ENCODE assay signal across 9 cellular contexts in the genomic region with DNA sequence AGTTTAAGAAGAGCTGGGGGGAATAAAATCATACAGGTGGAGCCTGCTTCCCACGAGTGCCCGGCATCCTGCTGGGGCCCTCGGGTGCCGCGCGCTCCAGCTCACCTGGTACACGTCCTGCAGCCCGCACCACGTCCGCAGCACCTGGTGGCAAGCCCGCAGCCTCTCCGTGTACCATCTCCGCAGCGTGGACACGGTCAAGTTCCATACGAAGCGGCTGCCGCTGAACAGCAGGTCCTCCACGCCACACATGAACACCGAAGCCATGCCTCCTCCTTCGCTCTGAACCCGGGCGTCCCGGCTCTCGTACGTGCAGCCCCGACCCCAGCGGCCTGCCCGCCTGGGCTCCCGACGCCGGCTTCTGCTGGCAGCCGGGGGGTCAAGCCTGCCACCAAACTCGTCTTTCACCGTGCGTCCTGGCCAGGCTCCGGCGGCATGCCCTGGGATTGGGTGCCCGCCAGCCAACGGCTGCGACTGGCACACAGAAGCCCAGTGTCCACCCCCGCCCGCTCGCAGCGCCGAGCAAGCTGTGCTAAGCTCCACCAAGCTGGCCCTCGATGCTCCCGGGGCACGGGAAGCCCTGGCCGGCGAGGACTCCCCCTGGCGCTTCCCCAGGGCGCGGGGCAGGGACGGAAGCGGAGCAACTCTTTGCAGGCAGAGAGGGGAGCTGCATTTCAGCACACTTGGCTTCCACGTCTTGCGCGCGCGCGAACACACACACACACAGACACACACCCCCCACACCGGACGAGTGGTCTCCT. TPM values are rescaled to one million over a fixed set of nuclear protein-coding genes. Genes with fewer than 3 reads are reported as not detected.
DNase-seq lines count a peak whose midpoint lies in the region; ATAC-seq and TF ChIP-seq lines count a peak whose summit lies in the region.
"Had no signal": no experiment of that assay in that cellular context is flagged by ENCODE, and none has a peak within 500 bp of the region (broad histone marks: within the 10 kb centered on the region; RNA-seq: fewer than 3 reads in every experiment).

A gene (minus strand): TSS at position 366 of the 761 bp plus-strand sequence. CDS start 99 bp downstream, at position 267.

- H3K4me3 ChIP-seq in esophagus muscularis mucosa (peak within 1 kb of the TSS; percentile 55 to 66 (median 57)), stomach smooth muscle (ENCODE audit: low read length in 2 of 2) (peak within 1 kb of the TSS; percentile 75 to 76)
- H3K4me3 ChIP-seq: SJSA1 had no signal

- TF ChIP-seq POLR2A in esophagus muscularis mucosa (IDR thresholded peaks at IDR 0.05; ENCODE audit: low read depth) (no peak), GM18505 (IDR thresholded peaks at IDR 0.05; ENCODE audit: borderline replicate concordance, extremely low read depth, insufficient read depth, insufficient read length) (no peak)

- DNase-seq in D341Med (ENCODE audit: low spot score), result peak; percentile 37
- peak; percentile 62 for DNase-seq in HT1080 (ENCODE audit: low read depth)
- peak; percentile 19 for DNase-seq in activated T-cell treated with anti-CD3 and anti-CD28 coated beads, Interleukin-2, amount 50 U/mL, for 1 hour
- DNase-seq in esophagus muscularis mucosa (ENCODE audit: extremely low spot score), result no peak
- peak; percentile 66 for DNase-seq in middle frontal gyrus (ENCODE audit: extremely low spot score, low spot score)

- ATAC-seq in GM18505 (IDR thresholded peaks at IDR 0.05; ENCODE audit: unreplicated experiment) (no peak), HG02571 (IDR thresholded peaks at IDR 0.05; ENCODE audit: unreplicated experiment) (no peak)

- intact Hi-C loops in esophagus muscularis mucosa (cut with DNase I), result no loop called here

- H3K27me3 ChIP-seq in esophagus muscularis mucosa (peaks cover 0 to 70% (median 0%) of the 10 kb centered on the region in 4 donors), stomach smooth muscle (ENCODE audit: control insufficient read depth in 1 of 2, insufficient read depth in 2 of 2, low read length in 2 of 2) (peaks cover 22% of the 10 kb centered on the region in 2 donors)
- H3K27me3 ChIP-seq: SJSA1 had no signal

- peak within 1 kb of the TSS in 1 of 2 donors; percentile 14 for H3K9ac ChIP-seq in stomach smooth muscle (ENCODE audit: low read length in 2 of 2)

- WGBS in esophagus muscularis mucosa, result no CpG with 5 or more reads among the region's 64 CpGs

- TF ChIP-seq CTCF in esophagus muscularis mucosa (IDR thresholded peaks at IDR 0.05), result peak in 1 of 3 experiments; percentile 17

- H3K27ac ChIP-seq in esophagus muscularis mucosa (replicated peaks in 1 of 4), result peak within 1 kb of the TSS; percentile 33 to 56 (median 35)
- H3K27ac ChIP-seq in stomach smooth muscle (ENCODE audit: low read length), result no peak within 1 kb of the TSS
- H3K27ac ChIP-seq: SJSA1 had no signal

- TF ChIP-seq EP300 in esophagus muscularis mucosa (IDR thresholded peaks at IDR 0.05), result no peak

- H3K36me3 ChIP-seq in esophagus muscularis mucosa, result no peaks in the 10 kb centered on the region
- H3K36me3 ChIP-seq in stomach smooth muscle (ENCODE audit: control insufficient read depth in 2 of 2, insufficient read depth in 2 of 2, low read length in 2 of 2), result no peaks in the 10 kb centered on the region
- H3K36me3 ChIP-seq: SJSA1 had no signal

- H3K4me1 ChIP-seq in esophagus muscularis mucosa (peaks cover 12 to 22% (median 19%) of the 10 kb centered on the region in 4 donors), stomach smooth muscle (ENCODE audit: control insufficient read depth, insufficient read depth, low read length) (peaks cover 13% of the 10 kb centered on the region)
- H3K4me1 ChIP-seq: SJSA1 had no signal

- H3K9me3 ChIP-seq in esophagus muscularis mucosa (no peaks in the 10 kb centered on the region), stomach smooth muscle (ENCODE audit: control insufficient read depth in 2 of 2, low read length in 2 of 2) (no peaks in the 10 kb centered on the region)
- H3K9me3 ChIP-seq: SJSA1 had no signal

RNA-seq across cellular contexts. Expression of the gene that starts here (rescaled TPM):
- total RNA-seq in HT1080 (2014; rRNA removed; shearing (Covaris generic)), result 12.9 and 19.1 TPM in 2 replicates
- polyA plus RNA-seq in HT1080 (2015; cell fraction: cytosol; rRNA removed), result 1.0 and 3.0 TPM in 2 replicates
- 1.9 and 2.5 TPM in 2 replicates for polyA plus RNA-seq in HT1080 (2015; cell fraction: nucleus; rRNA removed)
- total RNA-seq in esophagus muscularis mucosa, result 10 to 100 TPM; 10.5 to 22.0 (median 14.8) TPM
